1 cellular context compared by ENCODE assay signal in genomic region chr17:76528528-76529223, GRCh38.
TF ChIP-seq lines count a peak whose summit lies in the region.

No MANE protein-coding gene starts in this region.

TF ChIP-seq in K562, 482 proteins besides CTCF, POLR2A, EP300 and RAD21 (continued from another document and continues in another):
- TF ChIP-seq CHAMP1 (IDR thresholded peaks at IDR 0.05) (no peak), ETV6 (IDR thresholded peaks at IDR 0.05; ENCODE audit: borderline replicate concordance in 1 of 2, low read depth in 2 of 2, low read length in 1 of 2) (no peak), ETV6 (CRISPR knock-in tag; IDR thresholded peaks at IDR 0.05; ENCODE audit: borderline replicate concordance) (no peak), ZNF740 (CRISPR knock-in tag; IDR thresholded peaks at IDR 0.05) (peak; percentile 98), ZNF740 (tag; IDR thresholded peaks at IDR 0.05) (peak in 1 of 2 experiments; percentile 98; a peak in 2 of 4 replicates), DLX4 (CRISPR knock-in tag; IDR thresholded peaks at IDR 0.05) (no peak), MNT (conservative IDR thresholded peaks at IDR 0.05) (peak in 1 of 2 experiments; percentile 35; a peak in 2 of 4 replicates), ZMIZ1 (IDR thresholded peaks at IDR 0.05; ENCODE audit: low read depth in 2 of 2, low read length in 2 of 2) (no peak), HDAC2 (IDR thresholded peaks at IDR 0.05) (peak; percentile 23; the same call in 1 of the 2 replicates), HNRNPLL (IDR thresholded peaks at IDR 0.05; ENCODE audit: low read depth, low read length, poor library complexity, severe bottlenecking) (no peak), ARID1B (IDR thresholded peaks at IDR 0.05) (0 out of 2 replicates have a peak, but pooled peaks have one; percentile 39), RREB1 (CRISPR knock-in tag; IDR thresholded peaks at IDR 0.05) (no peak), CEBPG (CRISPR knock-in tag; IDR thresholded peaks at IDR 0.05) (no peak), CEBPG (tag; conservative IDR thresholded peaks at IDR 0.05 in 1 of 2, IDR thresholded peaks at IDR 0.05 in 1 of 2) (no peak), MITF (IDR thresholded peaks at IDR 0.05) (no peak), CLOCK (CRISPR knock-in tag; IDR thresholded peaks at IDR 0.05; ENCODE audit: borderline replicate concordance) (no peak), ZNF146 (CRISPR knock-in tag; IDR thresholded peaks at IDR 0.05; ENCODE audit: unreplicated experiment) (no peak), RNF2 (IDR thresholded peaks at IDR 0.05) (no peak), GTF2E2 (tag; IDR thresholded peaks at IDR 0.05) (0 out of 2 replicates have a peak, but pooled peaks have one; percentile 49), ZNF830 (CRISPR knock-in tag; IDR thresholded peaks at IDR 0.05) (no peak), RFX1 (IDR thresholded peaks at IDR 0.05) (no peak), ZNF41 (CRISPR knock-in tag; conservative IDR thresholded peaks at IDR 0.05) (no peak), CBFA2T2 (conservative IDR thresholded peaks at IDR 0.05) (0 out of 2 replicates have a peak, but pooled peaks have one; percentile 4), MCM2 (IDR thresholded peaks at IDR 0.05; ENCODE audit: low read depth) (no peak), EGR1 (conservative IDR thresholded peaks at IDR 0.05) (peak; percentile 98), SMARCA4 (IDR thresholded peaks at IDR 0.05) (peak; percentile 24; the same call in 1 of the 2 replicates), ZBTB33 (CRISPR knock-in tag; IDR thresholded peaks at IDR 0.05) (0 out of 2 replicates have a peak, but pooled peaks have one; percentile 15), NR2F6 (CRISPR knock-in tag; IDR thresholded peaks at IDR 0.05) (no peak), DACH1 (IDR thresholded peaks at IDR 0.05; ENCODE audit: partially characterized antibody) (no peak), ZBTB49 (CRISPR knock-in tag; IDR thresholded peaks at IDR 0.05; ENCODE audit: borderline replicate concordance) (no peak), CHD2 (IDR thresholded peaks at IDR 0.05; ENCODE audit: low read depth, low read length) (no peak)
